In genomic region chr6:53465732-53466131, GRCh38 we compare ENCODE assay signal across 10 cellular contexts.
DNase-seq lines count a peak whose midpoint lies in the region; ATAC-seq and TF ChIP-seq lines count a peak whose summit lies in the region.
"Had no signal": no experiment of that assay in that cellular context is flagged by ENCODE, and none has a peak within 500 bp of the region (broad histone marks: within the 10 kb centered on the region; RNA-seq: fewer than 3 reads in every experiment).

No MANE protein-coding gene starts in this region.

- TF ChIP-seq CTCF in HFFc6 (IDR thresholded peaks at IDR 0.05) (no peak), foreskin keratinocyte (conservative IDR thresholded peaks at IDR 0.05) (no peak), smooth muscle cell (IDR thresholded peaks at IDR 0.05; ENCODE audit: borderline replicate concordance, insufficient read depth, poor library complexity, severe bottlenecking) (no peak), ascending aorta (IDR thresholded peaks at IDR 0.05) (no peak)

- H3K36me3 Mint-ChIP-seq in HFFc6 (ENCODE audit: low read depth), result no peaks in the 10 kb centered on the region

- H3K4me2 ChIP-seq in smooth muscle cell, result no peak overlapping the region

- WGBS in smooth muscle cell (ENCODE audit: low lambda C conversion rate), result 49% methylated on average over 5 of the region's 5 CpGs

- peaks cover 4% of the 10 kb centered on the region for H3K4me1 ChIP-seq in foreskin keratinocyte
- H3K4me1 ChIP-seq in smooth muscle cell (ENCODE audit: low read depth), result no peaks in the 10 kb centered on the region
- no peaks in the 10 kb centered on the region for H3K4me1 ChIP-seq in ascending aorta

- no peaks in the 10 kb centered on the region for H3F3A ChIP-seq in smooth muscle cell (ENCODE audit: low read depth)

- no peak overlapping the region for H3K9ac ChIP-seq in smooth muscle cell (ENCODE audit: low read depth)

- in situ Hi-C loops in SK-MEL-5 (cut with HindIII; ENCODE audit: low pct_unique_long_range_greater_than_20kb, low sequenced_read_pairs), result no loop called here

- DNase-seq in HFFc6, result no peak
- DNase-seq in SK-MEL-5 (ENCODE audit: low read depth, low spot score), result peak; percentile 82
- peak; percentile 60 to 77 for DNase-seq in foreskin keratinocyte
- DNase-seq in smooth muscle cell (lab: John Stamatoyannopoulos, UW; ENCODE audit: unreplicated experiment), result no peak
- DNase-seq in left colon, result no peak
- DNase-seq in NCI-H1417 (lab: John Stamatoyannopoulos, UW), result no peak
- DNase-seq in ascending aorta (ENCODE audit: low spot score in 2 of 2), result no peak
- DNase-seq: activated CD4-positive, CD25-positive, alpha-beta regulatory T cell; SHP77 treated with DMSO at 0.1 percent for 48 hours had no signal

- H3K4me3 ChIP-seq in smooth muscle cell, result no peak overlapping the region
- no peak overlapping the region for H3K4me3 ChIP-seq in ascending aorta

- intact Hi-C loops in left colon (cut with DNase I, micrococcal nuclease) (no loop called here), ascending aorta (cut with DNase I) (no loop called here)

- no peak overlapping the region for H2AFZ ChIP-seq in smooth muscle cell (ENCODE audit: low read depth)

- no peak overlapping the region for H3K4me3 Mint-ChIP-seq in HFFc6

- H4K20me1 ChIP-seq in smooth muscle cell (ENCODE audit: low read depth), result no peaks in the 10 kb centered on the region

- peaks cover 19% of the 10 kb centered on the region for H3K27me3 Mint-ChIP-seq in HFFc6 (ENCODE audit: insufficient read depth)

- no peaks in the 10 kb centered on the region for H3K9me3 Mint-ChIP-seq in HFFc6

- ATAC-seq in foreskin keratinocyte, result peak; percentile 47
- ATAC-seq in left colon, result no peak
- ATAC-seq in GM21528 (IDR thresholded peaks at IDR 0.05; ENCODE audit: low FRiP score, unreplicated experiment), result no peak

- H3K79me2 ChIP-seq in smooth muscle cell (ENCODE audit: low read depth), result no peaks in the 10 kb centered on the region

- H3K27me3 ChIP-seq in foreskin keratinocyte (peaks cover 5% of the 10 kb centered on the region), smooth muscle cell (ENCODE audit: low read depth) (no peaks in the 10 kb centered on the region), ascending aorta (no peaks in the 10 kb centered on the region)

- H3K9me3 ChIP-seq in smooth muscle cell (replicated peaks; ENCODE audit: low read depth), result no peaks in the 10 kb centered on the region
- no peaks in the 10 kb centered on the region for H3K9me3 ChIP-seq in ascending aorta

- H3K4me1 Mint-ChIP-seq in HFFc6 (ENCODE audit: low read depth), result peaks cover 29% of the 10 kb centered on the region

- H3K27ac Mint-ChIP-seq in HFFc6, result peak overlapping the region; percentile 2; the same call in 1 of the 2 replicates

- H3K36me3 ChIP-seq in smooth muscle cell (ENCODE audit: low read depth), result no peaks in the 10 kb centered on the region
- H3K36me3 ChIP-seq in ascending aorta, result no peaks in the 10 kb centered on the region

- no peak overlapping the region for H3K27ac ChIP-seq in foreskin keratinocyte
- H3K27ac ChIP-seq in smooth muscle cell (ENCODE audit: low read depth), result peak overlapping the region; percentile 56
- H3K27ac ChIP-seq in ascending aorta, result no peak overlapping the region

Comparison
In these comparisons a context has a peak if more than half of its experiments do, and no peak if none do; other contexts are left out.
1. DNase-seq: peak in SK-MEL-5 (single experiment) and foreskin keratinocyte (2 of 2); none in HFFc6 (single experiment), smooth muscle cell (single experiment), left colon (0 of 2), NCI-H1417 (0 of 3) and ascending aorta (0 of 2).